13 cellular contexts compared by ENCODE assay signal in genomic region chr1:156090138-156090821, GRCh38. TPM values are rescaled to one million over a fixed set of nuclear protein-coding genes. Genes with fewer than 3 reads are reported as not detected.
DNase-seq lines count a peak whose midpoint lies in the region; ATAC-seq, FAIRE-seq and TF ChIP-seq lines count a peak whose summit lies in the region.
"Had no signal": no experiment of that assay in that cellular context is flagged by ENCODE, and none has a peak within 500 bp of the region (broad histone marks: within the 10 kb centered on the region; RNA-seq: fewer than 3 reads in every experiment).

No MANE protein-coding gene starts in this region.

- no peaks in the 10 kb centered on the region for H4K20me1 ChIP-seq in HepG2 (ENCODE audit: insufficient read depth, low read length)

- BruUV-seq in HepG2 (replicated peaks; lab: Mats Ljungman, UMichigan): no TSS peak

- H2AFZ ChIP-seq in HepG2 (ENCODE audit: low read length): no peak overlapping the region

- TF ChIP-seq RAD21 in A549 (conservative IDR thresholded peaks at IDR 0.05 in 1 of 2, IDR thresholded peaks at IDR 0.05 in 1 of 2) (no peak), HepG2 (CRISPR knock-in tag; IDR thresholded peaks at IDR 0.05) (no peak)

- no peaks in the 10 kb centered on the region for H3K79me2 ChIP-seq in HepG2 (ENCODE audit: insufficient read depth, low read length)

- H3K4me3 ChIP-seq in A549: no peak overlapping the region
- no peak overlapping the region for H3K4me3 ChIP-seq in RWPE2 (ENCODE audit: severe bottlenecking)
- H3K4me3 ChIP-seq in HepG2 (replicated peaks in 1 of 3; ENCODE audit: insufficient read depth in 1 of 3, low read depth in 2 of 3, low read length in 3 of 3): no peak overlapping the region
- no peak overlapping the region for H3K4me3 ChIP-seq in vagina
- H3K4me3 ChIP-seq in SJCRH30: no peak overlapping the region
- H3K4me3 ChIP-seq: lung had no signal

- H3K9me3 ChIP-seq in A549 (no peaks in the 10 kb centered on the region), RWPE2 (ENCODE audit: severe bottlenecking) (no peaks in the 10 kb centered on the region), HepG2 (ENCODE audit: low read length) (no peaks in the 10 kb centered on the region), vagina (no peaks in the 10 kb centered on the region), SJCRH30 (replicated peaks) (no peaks in the 10 kb centered on the region)

- POLR2A ChIA-PET in A549 (lab: Yijun Ruan, JAX): interaction anchor here (1.3 kb wide), 1 partner anchor 40 kb away, joined by 3 read pairs; no protein-coding TSS in a partner anchor
- POLR2A ChIA-PET in HepG2 (lab: Yijun Ruan, JAX): interaction anchor here (0.8 to 11.0 kb wide), 3 partner anchors 38 to 123 kb away, joined by 3 to 113 read pairs (median 4); partner anchors contain the start of gene PMF1

- 36% methylated on average over 5 of the region's 5 CpGs for WGBS in A549 (ENCODE audit: missing lambda C conversion rate)
- WGBS in HepG2 (ENCODE audit: low lambda C conversion rate): 61% methylated on average over 4 of the region's 5 CpGs

- intact Hi-C loops in HepG2 (cut with micrococcal nuclease; ENCODE audit: unreplicated experiment) (loop anchor here (1.0 kb wide), 2 partner anchors 40 to 135 kb away; no protein-coding TSS in a partner anchor), vagina (cut with DNase I) (no loop called here)

- in situ Hi-C loops in HepG2 (cut with HindIII; ENCODE audit: extremely low pct_ligation_motif_present, low pct_unique_long_range_greater_than_20kb): no loop called here

- TF ChIP-seq POLR2A in A549 (IDR thresholded peaks at IDR 0.05; ENCODE audit: low read length) (no peak), HepG2 (IDR thresholded peaks at IDR 0.05; ENCODE audit: insufficient read depth in 1 of 2, low read depth in 2 of 2, low read length in 2 of 2) (no peak), vagina (IDR thresholded peaks at IDR 0.05) (no peak)

- H3K9ac ChIP-seq in HepG2 (ENCODE audit: insufficient read depth, low read depth, low read length): no peak overlapping the region

- no peak overlapping the region for H3K27ac ChIP-seq in A549
- H3K27ac ChIP-seq in RWPE2 (ENCODE audit: poor library complexity, severe bottlenecking): no peak overlapping the region
- H3K27ac ChIP-seq in HepG2 (ENCODE audit: extremely low read length, insufficient read depth, low read length): no peak overlapping the region
- no peak overlapping the region for H3K27ac ChIP-seq in vagina
- no peak overlapping the region for H3K27ac ChIP-seq in SJCRH30

- H3K4me2 ChIP-seq in A549 (no peak overlapping the region), HepG2 (ENCODE audit: low read depth, low read length) (no peak overlapping the region)

- H3K27me3 ChIP-seq in RWPE2 (ENCODE audit: insufficient read depth, poor library complexity, severe bottlenecking) (no peaks in the 10 kb centered on the region), HepG2 (ENCODE audit: control insufficient read depth in 1 of 2, insufficient read depth in 2 of 2, low read length in 2 of 2) (no peaks in the 10 kb centered on the region), vagina (no peaks in the 10 kb centered on the region), SJCRH30 (no peaks in the 10 kb centered on the region)

- DNase-seq in A549 (ENCODE audit: low read depth in 1 of 2, low spot score in 1 of 2) (no peak), RWPE2 (ENCODE audit: low spot score) (no peak), HepG2 (ENCODE audit: low spot score) (no peak), cerebellum (ENCODE audit: low spot score) (no peak), vagina (ENCODE audit: extremely low spot score in 2 of 2) (no peak), NCI-H748 treated with DMSO at 0.1 percent for 48 hours (lab: John Stamatoyannopoulos, UW) (no peak), SJCRH30 (no peak)
- DNase-seq: foreskin melanocyte had no signal

- peak; percentile 51 to 57 for ATAC-seq in A549
- peak; percentile 20 for ATAC-seq in GM18861 (IDR thresholded peaks at IDR 0.05; ENCODE audit: unreplicated experiment)
- ATAC-seq in RWPE2 (ENCODE audit: low read depth): 0 out of 3 replicates have a peak, but pooled peaks have one; percentile 6
- ATAC-seq in HepG2: peak; percentile 25

- H3K4me1 ChIP-seq in A549 (peaks cover 20% of the 10 kb centered on the region), RWPE2 (ENCODE audit: insufficient read depth, poor library complexity, severe bottlenecking) (peaks cover 3% of the 10 kb centered on the region), HepG2 (ENCODE audit: insufficient read depth, low read length) (peaks cover 51% of the 10 kb centered on the region), vagina (peaks cover 10% of the 10 kb centered on the region), SJCRH30 (peaks cover 16% of the 10 kb centered on the region; the same call in 1 of the 2 replicates)

- no peak for TF ChIP-seq EP300 in A549 (IDR thresholded peaks at IDR 0.05)
- TF ChIP-seq EP300 in HepG2 (IDR thresholded peaks at IDR 0.05; ENCODE audit: low read depth in 2 of 2, low read length in 2 of 2): no peak
- TF ChIP-seq EP300 in HepG2 (CRISPR knock-in tag; IDR thresholded peaks at IDR 0.05; ENCODE audit: borderline replicate concordance): no peak

- FAIRE-seq in A549 (lab: Jason Lieb, UNC) (no peak), HepG2 (lab: Jason Lieb, UNC) (no peak)

- CTCF ChIA-PET in A549 (lab: Yijun Ruan, JAX) (interaction anchor here (0.6 to 29.4 kb wide), 31 partner anchors 8 to 353 kb away, joined by 3 to 2239 read pairs (median 4); partner anchors contain the start of genes BGLAP, LMNA, MEX3A and SEMA4A), HepG2 (lab: Yijun Ruan, JAX; ENCODE audit: low intra/inter-chr PET ratio, low total read pairs) (interaction anchor here (0.9 to 3.3 kb wide), 4 partner anchors 33 to 169 kb away, joined by 3 to 52 read pairs (median 4); no protein-coding TSS in a partner anchor)

- TF ChIP-seq CTCF in A549 (IDR thresholded peaks at IDR 0.05): no peak
- TF ChIP-seq CTCF in RWPE2 (IDR thresholded peaks at IDR 0.05; ENCODE audit: poor library complexity, severe bottlenecking): no peak
- TF ChIP-seq CTCF in HepG2 (CRISPR knock-in tag; IDR thresholded peaks at IDR 0.05): no peak
- no peak for TF ChIP-seq CTCF in vagina (IDR thresholded peaks at IDR 0.05)

- no peaks in the 10 kb centered on the region for H3K36me3 ChIP-seq in RWPE2 (ENCODE audit: low read depth)
- H3K36me3 ChIP-seq in HepG2 (replicated peaks in 1 of 2; ENCODE audit: control insufficient read depth in 1 of 2, insufficient read depth in 2 of 2, low read length in 2 of 2): peaks cover 2% of the 10 kb centered on the region in 2 experiments; a peak in 1 of 5 replicates
- H3K36me3 ChIP-seq in vagina: no peaks in the 10 kb centered on the region
- no peaks in the 10 kb centered on the region for H3K36me3 ChIP-seq in SJCRH30

RNA-seq across cellular contexts. Expression of gene MEX3A, which starts 8.0 kb away (rescaled TPM):
- polyA plus RNA-seq in A549 (2011; rRNA removed) (1.8 and 2.4 TPM in 2 replicates), A549 (2017; fragmentation: RNase III; extraction: RNeasy Plus Mini Kit Qiagen cat#74134 plus additional on column Dnase treatment) (3.3 to 4.9 TPM (median 4.4 TPM) in 3 replicates), HepG2 (2011; rRNA removed) (9.0 and 9.1 TPM in 2 replicates)
- polyA plus RNA-seq in A549 (2012; cell fraction: cytosol; rRNA removed): 3.2 and 3.9 TPM in 2 replicates
- 2.2 and 3.9 TPM in 2 replicates for polyA plus RNA-seq in A549 (2012; cell fraction: nucleus; rRNA removed)
- 2.4 and 2.8 TPM in 2 replicates for polyA minus RNA-seq in A549 (2011; rRNA and poly(A)+ RNA removed)
- total RNA-seq in HepG2 (2016; rRNA removed; fragmentation: Illumina TruSeq; extraction: Trizol) (7.6 TPM in 2 replicates), cerebellum (49.8 TPM), vagina (1.2 TPM)
- total RNA-seq in HepG2 (2016; cell fraction: cytosol; rRNA removed; fragmentation: Illumina TruSeq; extraction: Trizol; ENCODE audit: low read depth): 1.4 and 2.5 TPM in 2 replicates
- 5.3 and 7.9 TPM in 2 replicates for total RNA-seq in HepG2 (2016; cell fraction: insoluble cytoplasmic fraction; rRNA removed; fragmentation: Illumina TruSeq; extraction: Trizol)
- total RNA-seq in HepG2 (2016; cell fraction: membrane; rRNA removed; fragmentation: Illumina TruSeq; extraction: Trizol): 4.5 and 7.8 TPM in 2 replicates
- total RNA-seq in HepG2 (2016; cell fraction: nucleus; rRNA removed; fragmentation: Illumina TruSeq; extraction: Trizol): 6.2 and 7.5 TPM in 2 replicates
- 7.3 and 8.1 TPM in 2 replicates for polyA plus RNA-seq in HepG2 (2011; cell fraction: cytosol; rRNA removed)
- 11.9 and 12.9 TPM in 2 replicates for polyA plus RNA-seq in HepG2 (2011; cell fraction: nucleus; rRNA removed)
- 4.3 and 9.1 TPM in 2 replicates for polyA plus RNA-seq in HepG2 (2012)
- 2.9 and 3.3 TPM in 2 replicates for polyA plus RNA-seq in HepG2 (2016; cell fraction: cytosol; fragmentation: Illumina TruSeq; extraction: Trizol; ENCODE audit: low read depth)
- polyA plus RNA-seq in HepG2 (2016; cell fraction: insoluble cytoplasmic fraction; fragmentation: Illumina TruSeq; extraction: Trizol; ENCODE audit: low read depth): 10.7 and 11.1 TPM in 2 replicates
- polyA plus RNA-seq in HepG2 (2016; cell fraction: membrane; fragmentation: Illumina TruSeq; extraction: Trizol; ENCODE audit: low read depth): 4.7 and 6.0 TPM in 2 replicates
- polyA plus RNA-seq in HepG2 (2016; cell fraction: nucleus; fragmentation: Illumina TruSeq; extraction: Trizol; ENCODE audit: insufficient read depth, low read depth): 14.7 and 15.4 TPM in 2 replicates
- polyA minus RNA-seq in HepG2 (2011; rRNA and poly(A)+ RNA removed; ENCODE audit: low replicate concordance): 2.3 and 13.0 TPM in 2 replicates
- 10.6 and 11.8 TPM in 2 replicates for polyA minus RNA-seq in HepG2 (2011; cell fraction: cytosol; rRNA and poly(A)+ RNA removed)
- polyA minus RNA-seq in HepG2 (2011; cell fraction: nucleus; rRNA and poly(A)+ RNA removed): 4.1 and 6.2 TPM in 2 replicates
- 21.8 and 22.3 TPM in 2 replicates for total RNA-seq in SJCRH30 (2014; rRNA removed; shearing (Covaris generic))

RNA-seq across cellular contexts. Expression of gene LMNA, which starts 24.2 kb away (rescaled TPM):
- 155 and 214 TPM in 2 replicates for polyA plus RNA-seq in A549 (2011; rRNA removed)
- 353 and 498 TPM in 2 replicates for polyA plus RNA-seq in A549 (2012; cell fraction: cytosol; rRNA removed)
- 1,197 and 1,289 TPM in 2 replicates for polyA plus RNA-seq in A549 (2012; cell fraction: nucleus; rRNA removed)
- polyA plus RNA-seq in A549 (2017; fragmentation: RNase III; extraction: RNeasy Plus Mini Kit Qiagen cat#74134 plus additional on column Dnase treatment): 286 to 310 TPM (median 288 TPM) in 3 replicates
- polyA minus RNA-seq in A549 (2011; rRNA and poly(A)+ RNA removed): 151 and 242 TPM in 2 replicates
- 190 and 225 TPM in 2 replicates for total RNA-seq in HepG2 (2016; rRNA removed; fragmentation: Illumina TruSeq; extraction: Trizol)
- 16.7 and 20.3 TPM in 2 replicates for total RNA-seq in HepG2 (2016; cell fraction: cytosol; rRNA removed; fragmentation: Illumina TruSeq; extraction: Trizol; ENCODE audit: low read depth)
- 150 and 214 TPM in 2 replicates for total RNA-seq in HepG2 (2016; cell fraction: insoluble cytoplasmic fraction; rRNA removed; fragmentation: Illumina TruSeq; extraction: Trizol)
- total RNA-seq in HepG2 (2016; cell fraction: membrane; rRNA removed; fragmentation: Illumina TruSeq; extraction: Trizol): 22.8 and 26.6 TPM in 2 replicates
- 106 and 117 TPM in 2 replicates for total RNA-seq in HepG2 (2016; cell fraction: nucleus; rRNA removed; fragmentation: Illumina TruSeq; extraction: Trizol)
- polyA plus RNA-seq in HepG2 (2011; rRNA removed): 107 and 110 TPM in 2 replicates
- polyA plus RNA-seq in HepG2 (2011; cell fraction: cytosol; rRNA removed): 79.6 and 122 TPM in 2 replicates
- 236 and 366 TPM in 2 replicates for polyA plus RNA-seq in HepG2 (2011; cell fraction: nucleus; rRNA removed)
- polyA plus RNA-seq in HepG2 (2012): 86.7 and 101 TPM in 2 replicates
- polyA plus RNA-seq in HepG2 (2016; cell fraction: cytosol; fragmentation: Illumina TruSeq; extraction: Trizol; ENCODE audit: low read depth): 11.1 and 13.2 TPM in 2 replicates
- polyA plus RNA-seq in HepG2 (2016; cell fraction: insoluble cytoplasmic fraction; fragmentation: Illumina TruSeq; extraction: Trizol; ENCODE audit: low read depth): 143 and 179 TPM in 2 replicates
- polyA plus RNA-seq in HepG2 (2016; cell fraction: membrane; fragmentation: Illumina TruSeq; extraction: Trizol; ENCODE audit: low read depth): 12.6 and 16.9 TPM in 2 replicates
- polyA plus RNA-seq in HepG2 (2016; cell fraction: nucleus; fragmentation: Illumina TruSeq; extraction: Trizol; ENCODE audit: insufficient read depth, low read depth): 177 and 182 TPM in 2 replicates
- polyA minus RNA-seq in HepG2 (2011; rRNA and poly(A)+ RNA removed; ENCODE audit: low replicate concordance): 159 and 307 TPM in 2 replicates
- 120 and 130 TPM in 2 replicates for polyA minus RNA-seq in HepG2 (2011; cell fraction: cytosol; rRNA and poly(A)+ RNA removed)
- polyA minus RNA-seq in HepG2 (2011; cell fraction: nucleus; rRNA and poly(A)+ RNA removed): 67.7 and 70.4 TPM in 2 replicates
- total RNA-seq in cerebellum: 26.9 TPM
- total RNA-seq in vagina: 436 TPM
- total RNA-seq in SJCRH30 (2014; rRNA removed; shearing (Covaris generic)): 113 and 114 TPM in 2 replicates

RNA-seq across cellular contexts. Expression of gene RAB25, which starts 29.3 kb away (rescaled TPM):
- polyA plus RNA-seq in A549 (2011; rRNA removed) (0.11 TPM in 1 of 2 replicates, not detected in the other), A549 (2017; fragmentation: RNase III; extraction: RNeasy Plus Mini Kit Qiagen cat#74134 plus additional on column Dnase treatment) (not detected in 3 replicates), HepG2 (2011; rRNA removed) (0.12 and 0.22 TPM in 2 replicates)
- 0.10 and 0.34 TPM in 2 replicates for polyA plus RNA-seq in A549 (2012; cell fraction: cytosol; rRNA removed)
- 0.40 and 0.49 TPM in 2 replicates for polyA plus RNA-seq in A549 (2012; cell fraction: nucleus; rRNA removed)
- polyA minus RNA-seq in A549 (2011; rRNA and poly(A)+ RNA removed): not detected in 2 replicates
- total RNA-seq in HepG2 (2016; rRNA removed; fragmentation: Illumina TruSeq; extraction: Trizol) (0.20 TPM in 1 of 2 replicates, not detected in the other), cerebellum (not detected), vagina (52.1 TPM)
- not detected in 2 replicates for total RNA-seq in HepG2 (2016; cell fraction: cytosol; rRNA removed; fragmentation: Illumina TruSeq; extraction: Trizol; ENCODE audit: low read depth)
- total RNA-seq in HepG2 (2016; cell fraction: insoluble cytoplasmic fraction; rRNA removed; fragmentation: Illumina TruSeq; extraction: Trizol): 0.17 TPM in 1 of 2 replicates, not detected in the other
- 0.17 TPM in 1 of 2 replicates, not detected in the other for total RNA-seq in HepG2 (2016; cell fraction: membrane; rRNA removed; fragmentation: Illumina TruSeq; extraction: Trizol)
- total RNA-seq in HepG2 (2016; cell fraction: nucleus; rRNA removed; fragmentation: Illumina TruSeq; extraction: Trizol): not detected in 2 replicates
- polyA plus RNA-seq in HepG2 (2011; cell fraction: cytosol; rRNA removed): 0.12 and 0.21 TPM in 2 replicates
- 0.33 and 0.37 TPM in 2 replicates for polyA plus RNA-seq in HepG2 (2011; cell fraction: nucleus; rRNA removed)
- polyA plus RNA-seq in HepG2 (2012): 0.33 and 0.34 TPM in 2 replicates
- not detected in 2 replicates for polyA plus RNA-seq in HepG2 (2016; cell fraction: cytosol; fragmentation: Illumina TruSeq; extraction: Trizol; ENCODE audit: low read depth)
- polyA plus RNA-seq in HepG2 (2016; cell fraction: insoluble cytoplasmic fraction; fragmentation: Illumina TruSeq; extraction: Trizol; ENCODE audit: low read depth): not detected in 2 replicates
- not detected in 2 replicates for polyA plus RNA-seq in HepG2 (2016; cell fraction: membrane; fragmentation: Illumina TruSeq; extraction: Trizol; ENCODE audit: low read depth)
- polyA plus RNA-seq in HepG2 (2016; cell fraction: nucleus; fragmentation: Illumina TruSeq; extraction: Trizol; ENCODE audit: insufficient read depth, low read depth): not detected in 2 replicates
- not detected in 2 replicates for polyA minus RNA-seq in HepG2 (2011; rRNA and poly(A)+ RNA removed; ENCODE audit: low replicate concordance)
- polyA minus RNA-seq in HepG2 (2011; cell fraction: cytosol; rRNA and poly(A)+ RNA removed): not detected in 2 replicates
- not detected in 2 replicates for polyA minus RNA-seq in HepG2 (2011; cell fraction: nucleus; rRNA and poly(A)+ RNA removed)
- not detected in 2 replicates for total RNA-seq in SJCRH30 (2014; rRNA removed; shearing (Covaris generic))
- total RNA-seq: dermis microvascular lymphatic vessel endothelial cell, LHCN-M2 had no signal
- polyA plus RNA-seq: BJ had no signal

RNA-seq across cellular contexts. Expression of gene LAMTOR2, which starts 35.7 kb away (rescaled TPM):
- polyA plus RNA-seq in A549 (2011; rRNA removed): 63.0 and 71.4 TPM in 2 replicates
- 203 and 211 TPM in 2 replicates for polyA plus RNA-seq in A549 (2012; cell fraction: cytosol; rRNA removed)
- polyA plus RNA-seq in A549 (2012; cell fraction: nucleus; rRNA removed): 78.2 and 83.5 TPM in 2 replicates
- polyA plus RNA-seq in A549 (2017; fragmentation: RNase III; extraction: RNeasy Plus Mini Kit Qiagen cat#74134 plus additional on column Dnase treatment): 151 to 171 TPM (median 166 TPM) in 3 replicates
- 47.1 and 58.2 TPM in 2 replicates for polyA minus RNA-seq in A549 (2011; rRNA and poly(A)+ RNA removed)
- 66.4 and 84.0 TPM in 2 replicates for total RNA-seq in HepG2 (2016; rRNA removed; fragmentation: Illumina TruSeq; extraction: Trizol)
- total RNA-seq in HepG2 (2016; cell fraction: cytosol; rRNA removed; fragmentation: Illumina TruSeq; extraction: Trizol; ENCODE audit: low read depth): 39.6 and 58.1 TPM in 2 replicates
- total RNA-seq in HepG2 (2016; cell fraction: insoluble cytoplasmic fraction; rRNA removed; fragmentation: Illumina TruSeq; extraction: Trizol): 68.2 and 78.9 TPM in 2 replicates
- 45.1 and 68.3 TPM in 2 replicates for total RNA-seq in HepG2 (2016; cell fraction: membrane; rRNA removed; fragmentation: Illumina TruSeq; extraction: Trizol)
- 22.4 and 23.2 TPM in 2 replicates for total RNA-seq in HepG2 (2016; cell fraction: nucleus; rRNA removed; fragmentation: Illumina TruSeq; extraction: Trizol)
- polyA plus RNA-seq in HepG2 (2011; rRNA removed): 36.5 and 44.9 TPM in 2 replicates
- 45.1 and 65.7 TPM in 2 replicates for polyA plus RNA-seq in HepG2 (2011; cell fraction: cytosol; rRNA removed)
- 14.0 and 16.2 TPM in 2 replicates for polyA plus RNA-seq in HepG2 (2011; cell fraction: nucleus; rRNA removed)
- 28.1 and 35.0 TPM in 2 replicates for polyA plus RNA-seq in HepG2 (2012)
- polyA plus RNA-seq in HepG2 (2016; cell fraction: cytosol; fragmentation: Illumina TruSeq; extraction: Trizol; ENCODE audit: low read depth): 49.1 and 78.5 TPM in 2 replicates
- 91.2 and 98.7 TPM in 2 replicates for polyA plus RNA-seq in HepG2 (2016; cell fraction: insoluble cytoplasmic fraction; fragmentation: Illumina TruSeq; extraction: Trizol; ENCODE audit: low read depth)
- 42.8 and 62.9 TPM in 2 replicates for polyA plus RNA-seq in HepG2 (2016; cell fraction: membrane; fragmentation: Illumina TruSeq; extraction: Trizol; ENCODE audit: low read depth)
- 45.4 and 50.6 TPM in 2 replicates for polyA plus RNA-seq in HepG2 (2016; cell fraction: nucleus; fragmentation: Illumina TruSeq; extraction: Trizol; ENCODE audit: insufficient read depth, low read depth)
- 18.1 and 65.8 TPM in 2 replicates for polyA minus RNA-seq in HepG2 (2011; rRNA and poly(A)+ RNA removed; ENCODE audit: low replicate concordance)
- polyA minus RNA-seq in HepG2 (2011; cell fraction: cytosol; rRNA and poly(A)+ RNA removed): 8.4 and 8.6 TPM in 2 replicates
- polyA minus RNA-seq in HepG2 (2011; cell fraction: nucleus; rRNA and poly(A)+ RNA removed): 6.3 and 9.4 TPM in 2 replicates
- total RNA-seq in cerebellum: 19.6 TPM
- total RNA-seq in vagina: 73.9 TPM
- 24.8 and 33.3 TPM in 2 replicates for total RNA-seq in SJCRH30 (2014; rRNA removed; shearing (Covaris generic))

RNA-seq across cellular contexts. Expression of gene UBQLN4, which starts 36.7 kb away (rescaled TPM):
- polyA plus RNA-seq in A549 (2011; rRNA removed) (42.0 and 47.6 TPM in 2 replicates), A549 (2017; fragmentation: RNase III; extraction: RNeasy Plus Mini Kit Qiagen cat#74134 plus additional on column Dnase treatment) (36.5 to 39.1 TPM (median 38.2 TPM) in 3 replicates), HepG2 (2011; rRNA removed) (39.8 and 42.0 TPM in 2 replicates)
- polyA plus RNA-seq in A549 (2012; cell fraction: cytosol; rRNA removed): 35.5 and 45.0 TPM in 2 replicates
- polyA plus RNA-seq in A549 (2012; cell fraction: nucleus; rRNA removed): 58.9 and 60.0 TPM in 2 replicates
- polyA minus RNA-seq in A549 (2011; rRNA and poly(A)+ RNA removed): 57.8 TPM in 2 replicates
- total RNA-seq in HepG2 (2016; rRNA removed; fragmentation: Illumina TruSeq; extraction: Trizol) (31.5 and 33.2 TPM in 2 replicates), cerebellum (21.9 TPM), vagina (27.0 TPM)
- 20.1 and 22.6 TPM in 2 replicates for total RNA-seq in HepG2 (2016; cell fraction: cytosol; rRNA removed; fragmentation: Illumina TruSeq; extraction: Trizol; ENCODE audit: low read depth)
- total RNA-seq in HepG2 (2016; cell fraction: insoluble cytoplasmic fraction; rRNA removed; fragmentation: Illumina TruSeq; extraction: Trizol): 29.3 and 31.9 TPM in 2 replicates
- total RNA-seq in HepG2 (2016; cell fraction: membrane; rRNA removed; fragmentation: Illumina TruSeq; extraction: Trizol): 26.2 and 29.2 TPM in 2 replicates
- total RNA-seq in HepG2 (2016; cell fraction: nucleus; rRNA removed; fragmentation: Illumina TruSeq; extraction: Trizol): 21.0 and 23.5 TPM in 2 replicates
- 29.0 and 30.8 TPM in 2 replicates for polyA plus RNA-seq in HepG2 (2011; cell fraction: cytosol; rRNA removed)
- 55.5 and 56.3 TPM in 2 replicates for polyA plus RNA-seq in HepG2 (2011; cell fraction: nucleus; rRNA removed)
- 24.3 and 30.2 TPM in 2 replicates for polyA plus RNA-seq in HepG2 (2012)
- 6.2 and 6.6 TPM in 2 replicates for polyA plus RNA-seq in HepG2 (2016; cell fraction: cytosol; fragmentation: Illumina TruSeq; extraction: Trizol; ENCODE audit: low read depth)
- polyA plus RNA-seq in HepG2 (2016; cell fraction: insoluble cytoplasmic fraction; fragmentation: Illumina TruSeq; extraction: Trizol; ENCODE audit: low read depth): 36.9 and 41.7 TPM in 2 replicates
- 19.4 and 20.1 TPM in 2 replicates for polyA plus RNA-seq in HepG2 (2016; cell fraction: membrane; fragmentation: Illumina TruSeq; extraction: Trizol; ENCODE audit: low read depth)
- 54.4 and 62.1 TPM in 2 replicates for polyA plus RNA-seq in HepG2 (2016; cell fraction: nucleus; fragmentation: Illumina TruSeq; extraction: Trizol; ENCODE audit: insufficient read depth, low read depth)
- 59.1 and 110 TPM in 2 replicates for polyA minus RNA-seq in HepG2 (2011; rRNA and poly(A)+ RNA removed; ENCODE audit: low replicate concordance)
- 20.7 and 24.4 TPM in 2 replicates for polyA minus RNA-seq in HepG2 (2011; cell fraction: cytosol; rRNA and poly(A)+ RNA removed)
- polyA minus RNA-seq in HepG2 (2011; cell fraction: nucleus; rRNA and poly(A)+ RNA removed): 14.0 and 20.0 TPM in 2 replicates
- 34.4 and 36.5 TPM in 2 replicates for total RNA-seq in SJCRH30 (2014; rRNA removed; shearing (Covaris generic))

Comparison
In these comparisons a context has a peak if more than half of its experiments do, and no peak if none do; other contexts are left out.
1. RNA of gene RAB25, which starts 29.3 kb away (total RNA-seq): 52.1 TPM in vagina (single experiment); not detected in cerebellum (single experiment), 0.17 to 0.20 TPM in HepG2 and not detected in SJCRH30; every median in the first group is over 10 times any median in the second.
2. Peak in every context shown above with its lines, with median percentiles within 50 percentile points of each other: ATAC-seq.